ENCODE assay signal across 7 cellular contexts in genomic region chr7:90064370-90064769, GRCh38.
"Had no signal": no experiment of that assay in that cellular context is flagged by ENCODE, and none has a peak within 500 bp of the region (broad histone marks: within the 10 kb centered on the region; RNA-seq: fewer than 3 reads in every experiment).

No MANE protein-coding gene starts in this region.

- DNase-seq: H9, HCEC 1CT, KG1 had no signal

- H3K27me3 Mint-ChIP-seq: IgD-negative memory B cell had no signal

- ATAC-seq: GM23338, HepG2, K562 had no signal

- H3K4me3 ChIP-seq: GM23338, K562 had no signal

- H3K9me3 Mint-ChIP-seq: GM23338, IgD-negative memory B cell had no signal

- H3K36me3 Mint-ChIP-seq: IgD-negative memory B cell had no signal

- H3K4me3 Mint-ChIP-seq: GM23338, H9 had no signal

- H3K4me1 Mint-ChIP-seq: GM23338, IgD-negative memory B cell had no signal

- H3K27ac Mint-ChIP-seq: GM23338, H9, IgD-negative memory B cell had no signal
